Comparison of ENCODE assay signal across 8 cellular contexts in the genomic region with DNA sequence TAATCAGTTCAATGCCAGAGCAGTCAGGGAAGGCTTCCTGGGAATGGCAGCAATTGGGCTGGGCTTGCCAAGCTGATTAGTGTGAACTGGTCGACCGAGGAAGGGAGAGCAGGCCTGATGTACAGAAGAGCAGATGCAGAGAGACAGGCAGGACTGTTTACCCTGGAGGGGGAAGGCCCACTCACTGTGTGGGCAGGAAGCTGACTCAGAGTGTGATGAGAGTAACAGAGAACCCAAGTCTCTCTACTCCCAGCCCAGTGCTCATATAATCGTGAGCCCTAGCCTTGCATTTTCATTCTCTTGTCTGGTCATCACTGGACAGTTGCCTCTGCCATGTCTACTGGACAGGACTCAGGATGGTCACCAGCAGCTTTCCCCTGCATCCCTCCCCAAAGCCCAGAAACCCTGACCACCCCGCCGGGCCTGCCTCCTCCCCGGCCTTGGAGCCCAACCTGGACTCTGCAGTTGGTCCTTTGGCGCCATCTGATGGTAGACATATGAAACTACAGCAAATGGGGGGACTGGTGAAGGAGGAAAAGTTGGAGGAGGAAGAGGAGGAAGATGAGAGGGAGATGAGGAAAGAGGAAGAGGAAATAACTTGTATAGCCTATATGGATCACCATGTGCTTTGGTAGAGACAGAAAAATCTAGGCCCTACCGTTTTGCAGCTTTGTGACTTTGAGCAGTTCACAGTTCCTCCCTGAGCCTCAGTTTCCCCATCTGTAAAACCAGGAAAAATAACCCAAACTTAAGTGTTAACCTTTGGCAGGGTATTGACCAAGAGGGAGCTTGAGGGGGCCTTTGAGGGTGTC. TPM values are rescaled to one million over a fixed set of nuclear protein-coding genes. Genes with fewer than 3 reads are reported as not detected.
A peak's percentile ranks its signal among the peaks of the same experiment; 100 is the strongest.
DNase-seq lines count a peak whose midpoint lies in the region; ATAC-seq and TF ChIP-seq lines count a peak whose summit lies in the region.

No MANE protein-coding gene starts in this region.

- H3K36me3 ChIP-seq in DND-41 (ENCODE audit: insufficient read depth, low read length) (no peaks in the 10 kb centered on the region), adrenal gland (replicated peaks in 1 of 2) (no peaks in the 10 kb centered on the region), spleen (no peaks in the 10 kb centered on the region)

- no peak overlapping the region for H3K4me3 ChIP-seq in DND-41 (ENCODE audit: low read depth in 1 of 2, low read length in 2 of 2)
- no peak overlapping the region for H3K4me3 ChIP-seq in adrenal gland
- H3K4me3 ChIP-seq in spleen = peak overlapping the region in 2 of 8 donors; percentile 4 to 54

- TF ChIP-seq POLR2A in adrenal gland (IDR thresholded peaks at IDR 0.05) (no peak), spleen (IDR thresholded peaks at IDR 0.05) (no peak)

- no peak overlapping the region for H3K4me2 ChIP-seq in DND-41 (ENCODE audit: insufficient read depth, low read length)

- H3K27ac ChIP-seq in DND-41 (ENCODE audit: low read length) (no peak overlapping the region), adrenal gland (no peak overlapping the region), spleen (peak overlapping the region in 5 of 8 donors; percentile 47 to 78 (median 57))

- DNase-seq in DND-41 (peak; percentile 51), LoVo (ENCODE audit: low spot score) (peak; percentile 54), T follicular helper cell (ENCODE audit: low read depth) (peak; percentile 14), adrenal gland (peak; percentile 54 to 78 (median 63)), hepatic stellate cell (ENCODE audit: low spot score) (peak; percentile 83), spleen (peak; percentile 90), foreskin melanocyte (no peak)

- 16 to 21% (median 20%) methylated on average over 8 of the region's 8 CpGs for WGBS in adrenal gland, 4 donors
- WGBS in spleen, 5 donors = 12 to 18% (median 16%) methylated on average over 8 of the region's 8 CpGs

- H4K20me1 ChIP-seq in DND-41 (ENCODE audit: insufficient read depth, low read length) = peaks cover 2% of the 10 kb centered on the region; the same call in 1 of the 2 replicates

- peaks cover 3% of the 10 kb centered on the region; the same call in 1 of the 2 replicates for H3K4me1 ChIP-seq in DND-41 (ENCODE audit: insufficient read depth, low read length)
- peaks cover 0 to 9% of the 10 kb centered on the region in 2 donors for H3K4me1 ChIP-seq in adrenal gland (replicated peaks in 1 of 2)
- peaks cover 8 to 24% (median 22%) of the 10 kb centered on the region in 6 donors for H3K4me1 ChIP-seq in spleen

- TF ChIP-seq CTCF in DND-41 (IDR thresholded peaks at IDR 0.05; ENCODE audit: borderline replicate concordance, extremely low read depth, low read length, poor library complexity, severe bottlenecking) (peak; percentile 98), adrenal gland (IDR thresholded peaks at IDR 0.05) (peak; percentile 93 to 99 (median 96)), spleen (IDR thresholded peaks at IDR 0.05 in 8 of 11, conservative IDR thresholded peaks at IDR 0.05 in 3 of 11) (peak; percentile 89 to 99 (median 96))

- peak; percentile 51; the same call in 2 of the 3 replicates for ATAC-seq in DND-41 (ENCODE audit: insufficient read depth, low read depth)
- peak; percentile 69 for ATAC-seq in GM21528 (IDR thresholded peaks at IDR 0.05; ENCODE audit: low FRiP score, unreplicated experiment)

- H2AFZ ChIP-seq in DND-41 (ENCODE audit: low read depth, low read length) = no peak overlapping the region

- no peaks in the 10 kb centered on the region for H3K79me2 ChIP-seq in DND-41 (ENCODE audit: insufficient read depth, low read length)

- H3K9ac ChIP-seq in DND-41 (ENCODE audit: low read depth, low read length) = no peak overlapping the region

- H3K9me3 ChIP-seq in DND-41 (ENCODE audit: insufficient read depth, low read length, severe bottlenecking) = no peaks in the 10 kb centered on the region
- H3K9me3 ChIP-seq in adrenal gland (replicated peaks in 1 of 3) = no peaks in the 10 kb centered on the region
- H3K9me3 ChIP-seq in spleen = no peaks in the 10 kb centered on the region

- intact Hi-C loops in adrenal gland (cut with DNase I) (loop anchor here in 1 of 2 donors (2.0 kb wide), 1 partner anchor 166 kb away; no protein-coding TSS in a partner anchor), spleen (cut with DNase I; ENCODE audit: low total_unique reads) (loop anchor here (5.0 kb wide), 1 partner anchor 166 kb away; no protein-coding TSS in a partner anchor)

- H3K27me3 ChIP-seq in DND-41 (ENCODE audit: insufficient read depth, low read length, poor library complexity) (no peaks in the 10 kb centered on the region), adrenal gland (no peaks in the 10 kb centered on the region), spleen (replicated peaks in 1 of 7) (peaks cover 0 to 24% (median 0%) of the 10 kb centered on the region in 7 donors)

RNA-seq across cellular contexts. Expression of a gene that starts 43.4 kb away (rescaled TPM):
- total RNA-seq in adrenal gland = 10 to 100 TPM; 11.0 to 16.9 (median 13.7) TPM
- polyA plus RNA-seq in adrenal gland = 1 to 10 TPM; 3.3 to 6.4 (median 3.9) TPM
- total RNA-seq in spleen = 10 to 100 TPM in 6 of 7 donors, 1 to 10 TPM in 1; 8.0 to 24.3 (median 19.5) TPM
- 1 to 10 TPM; 1.7 to 4.3 (median 1.9) TPM for polyA plus RNA-seq in spleen

Comparison
In these comparisons a context has a peak if more than half of its experiments do, and no peak if none do; other contexts are left out.
1. H3K27ac ChIP-seq: peak in spleen (5 of 8); none in DND-41 (single experiment) and adrenal gland (0 of 5).
2. Peak in every context shown above with its lines, with median percentiles within 50 percentile points of each other: CTCF ChIP-seq.